In the genomic region with DNA sequence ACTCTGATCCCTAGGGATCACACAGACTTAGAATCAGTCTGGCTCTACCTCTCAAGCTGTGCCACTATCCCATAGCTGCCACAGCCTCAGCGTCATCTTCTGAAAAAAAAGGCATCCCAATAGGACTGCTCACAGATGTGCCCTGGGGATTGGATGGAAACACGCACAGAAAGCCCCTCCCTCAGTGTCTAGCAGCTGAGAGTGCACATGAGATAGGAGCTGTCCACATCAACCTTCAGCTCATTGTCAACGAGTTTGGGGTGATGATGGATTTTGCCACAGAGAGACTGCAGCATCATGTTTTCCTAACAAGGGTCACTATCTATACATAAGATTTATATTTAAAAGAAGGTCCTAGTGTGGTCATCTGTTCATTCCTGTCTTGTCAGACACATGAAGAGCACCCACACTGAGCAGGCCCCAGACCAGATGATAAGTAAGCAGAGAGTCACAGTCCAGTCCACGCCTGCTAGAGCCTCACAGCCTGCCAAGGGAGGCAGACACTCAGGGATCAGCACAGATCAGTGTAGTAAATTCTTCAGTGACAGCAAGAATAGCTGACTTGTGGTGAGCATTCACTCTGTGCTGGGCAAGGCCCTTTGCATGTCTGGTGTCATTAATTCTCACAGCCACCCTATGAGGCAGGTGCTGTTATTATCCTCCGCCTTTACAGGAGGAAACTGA, we compare ENCODE assay signal across 2 cellular contexts.
TF ChIP-seq lines count a peak whose summit lies in the region.

No MANE protein-coding gene starts in this region.

TF ChIP-seq in GM12891, 5 proteins besides CTCF, POLR2A, EP300 and RAD21:
- no peak for TF ChIP-seq POLR2AphosphoS5 (IDR thresholded peaks at IDR 0.05; ENCODE audit: low read depth, low read length)
- TF ChIP-seq TAF1 (IDR thresholded peaks at IDR 0.05; ENCODE audit: low read depth, low read length) = no peak
- no peak for TF ChIP-seq SPI1 (IDR thresholded peaks at IDR 0.05; ENCODE audit: low read depth, low read length)
- no peak for TF ChIP-seq PAX5 (IDR thresholded peaks at IDR 0.05; ENCODE audit: insufficient read depth, low read length, severe bottlenecking)
- no peak for TF ChIP-seq POU2F2 (IDR thresholded peaks at IDR 0.05; ENCODE audit: low read depth, low read length)

TF ChIP-seq in H1, 55 proteins besides CTCF, POLR2A, EP300 and RAD21:
- no peak for TF ChIP-seq HDAC2 (IDR thresholded peaks at IDR 0.05; ENCODE audit: borderline replicate concordance in 1 of 2, low read depth in 2 of 2, low read length in 2 of 2)
- TF ChIP-seq SP4 (IDR thresholded peaks at IDR 0.05; ENCODE audit: low read length) = no peak
